In genomic region chr12:121009744-121010143, GRCh38 we compare ENCODE assay signal across 2 cellular contexts.
TF ChIP-seq lines count a peak whose summit lies in the region.

No MANE protein-coding gene starts in this region.

TF ChIP-seq in K562, 482 proteins besides CTCF, POLR2A, EP300 and RAD21:
- no peak for TF ChIP-seq ZNF518B (CRISPR knock-in tag; IDR thresholded peaks at IDR 0.05)
- TF ChIP-seq TEAD1 (CRISPR knock-in tag; IDR thresholded peaks at IDR 0.05) = peak in 1 of 2 experiments; percentile 93; a peak in 2 of 4 replicates
- TF ChIP-seq SMC3 (conservative IDR thresholded peaks at IDR 0.05; ENCODE audit: insufficient read depth, low read depth, low read length) = 0 out of 2 replicates have a peak, but pooled peaks have one; percentile 16

TF ChIP-seq in HepG2, 621 proteins besides CTCF, POLR2A, EP300 and RAD21:
- TF ChIP-seq SAFB2 (CRISPR knock-in tag; IDR thresholded peaks at IDR 0.05; ENCODE audit: borderline replicate concordance, low read depth) = no peak
- TF ChIP-seq CEBPG (CRISPR knock-in tag; IDR thresholded peaks at IDR 0.05) = no peak
- TF ChIP-seq SMYD3 (CRISPR knock-in tag; IDR thresholded peaks at IDR 0.05) = no peak
- TF ChIP-seq DZIP1 (CRISPR knock-in tag; IDR thresholded peaks at IDR 0.05) = no peak
- no peak for TF ChIP-seq ATF7-NPFF (CRISPR knock-in tag; IDR thresholded peaks at IDR 0.05; ENCODE audit: low read depth)
- no peak for TF ChIP-seq GPN1 (CRISPR knock-in tag; IDR thresholded peaks at IDR 0.05; ENCODE audit: borderline replicate concordance)
- TF ChIP-seq ZNF572 (CRISPR knock-in tag; IDR thresholded peaks at IDR 0.05) = no peak
- TF ChIP-seq SIN3B (IDR thresholded peaks at IDR 0.05; ENCODE audit: low read length) = no peak
- TF ChIP-seq CHD2 (IDR thresholded peaks at IDR 0.05; ENCODE audit: low read depth, low read length) = no peak
- TF ChIP-seq EED (CRISPR knock-in tag; IDR thresholded peaks at IDR 0.05) = no peak
- TF ChIP-seq KDM5B (CRISPR knock-in tag; IDR thresholded peaks at IDR 0.05; ENCODE audit: borderline replicate concordance) = no peak
- TF ChIP-seq HNRNPH1 (optimal IDR thresholded peaks at IDR 0.05; ENCODE audit: low read depth, low read length) = no peak
- TF ChIP-seq TEAD3 (CRISPR knock-in tag; optimal IDR thresholded peaks at IDR 0.05; ENCODE audit: borderline replicate concordance) = peak; percentile 99
- TF ChIP-seq CSRNP2 (CRISPR knock-in tag; conservative IDR thresholded peaks at IDR 0.05; ENCODE audit: low read depth) = no peak
- TF ChIP-seq ZNF431 (CRISPR knock-in tag; IDR thresholded peaks at IDR 0.05; ENCODE audit: borderline replicate concordance, low read depth) = no peak
- peak; percentile 5; the same call in 1 of the 2 replicates for TF ChIP-seq ZBTB33 (CRISPR knock-in tag; IDR thresholded peaks at IDR 0.05)
- TF ChIP-seq SMC3 (IDR thresholded peaks at IDR 0.05; ENCODE audit: low read length) = peak; percentile 72
- TF ChIP-seq DNMT1 (CRISPR knock-in tag; IDR thresholded peaks at IDR 0.05) = no peak
- no peak for TF ChIP-seq SP4 (CRISPR knock-in tag; IDR thresholded peaks at IDR 0.05)
- no peak for TF ChIP-seq SKIL (CRISPR knock-in tag; IDR thresholded peaks at IDR 0.05; ENCODE audit: borderline replicate concordance)
- TF ChIP-seq ARID4A (CRISPR knock-in tag; IDR thresholded peaks at IDR 0.05; ENCODE audit: borderline replicate concordance) = peak; percentile 39; the same call in 1 of the 2 replicates
- no peak for TF ChIP-seq ZNF780A (CRISPR knock-in tag; IDR thresholded peaks at IDR 0.05)
- no peak for TF ChIP-seq ZNF816 (CRISPR knock-in tag; IDR thresholded peaks at IDR 0.05; ENCODE audit: borderline replicate concordance)
- TF ChIP-seq ZNF136 (CRISPR knock-in tag; IDR thresholded peaks at IDR 0.05; ENCODE audit: low read depth) = no peak
- TF ChIP-seq ATRX (CRISPR knock-in tag; IDR thresholded peaks at IDR 0.05; ENCODE audit: borderline replicate concordance) = no peak
- no peak for TF ChIP-seq RARA (CRISPR knock-in tag; IDR thresholded peaks at IDR 0.05)
- 0 out of 2 replicates have a peak, but pooled peaks have one; percentile 14 for TF ChIP-seq ZNF687 (CRISPR knock-in tag; IDR thresholded peaks at IDR 0.05)
- no peak for TF ChIP-seq ZNF772 (CRISPR knock-in tag; IDR thresholded peaks at IDR 0.05)
- peak; percentile 90 for TF ChIP-seq STAG1 (CRISPR knock-in tag; IDR thresholded peaks at IDR 0.05)
- TF ChIP-seq BORCS8-MEF2B (CRISPR knock-in tag; IDR thresholded peaks at IDR 0.05) = 0 out of 2 replicates have a peak, but pooled peaks have one; percentile 49
- peak; percentile 87; the same call in 1 of the 2 replicates for TF ChIP-seq ZNF652 (CRISPR knock-in tag; IDR thresholded peaks at IDR 0.05; ENCODE audit: borderline replicate concordance, low read depth)
- no peak for TF ChIP-seq SP5 (CRISPR knock-in tag; IDR thresholded peaks at IDR 0.05; ENCODE audit: borderline replicate concordance, low read depth)
- TF ChIP-seq IKZF5 (CRISPR knock-in tag; IDR thresholded peaks at IDR 0.05) = peak; percentile 24; the same call in 1 of the 2 replicates
- TF ChIP-seq NR3C1 (CRISPR knock-in tag; IDR thresholded peaks at IDR 0.05) = no peak
- no peak for TF ChIP-seq SNRNP70 (IDR thresholded peaks at IDR 0.05; ENCODE audit: low read depth, low read length)
